25 cellular contexts compared by ENCODE assay signal in genomic region chr9:133786936-133787748, GRCh38. TPM values are rescaled to one million over a fixed set of nuclear protein-coding genes. Genes with fewer than 3 reads are reported as not detected.
DNase-seq lines count a peak whose midpoint lies in the region; ATAC-seq and TF ChIP-seq lines count a peak whose summit lies in the region.
"Had no signal": no experiment of that assay in that cellular context is flagged by ENCODE, and none has a peak within 500 bp of the region (broad histone marks: within the 10 kb centered on the region; RNA-seq: fewer than 3 reads in every experiment).

No MANE protein-coding gene starts in this region.

- peaks cover 9% of the 10 kb centered on the region; the same call in 1 of the 2 replicates for H3F3A ChIP-seq in SU-DHL-6 (ENCODE audit: insufficient read depth)

- no peak overlapping the region for H3K4me3 Mint-ChIP-seq in neural crest cell
- H3K4me3 Mint-ChIP-seq: mesothelial cell of epicardium, neural progenitor cell had no signal

- peaks cover 8% of the 10 kb centered on the region for H3K36me3 Mint-ChIP-seq in neural crest cell (ENCODE audit: low read depth)

- H3K27ac ChIP-seq in SU-DHL-6 (ENCODE audit: low read depth, low read length) (peak overlapping the region; percentile 57), hepatocyte (no peak overlapping the region)
- H3K27ac ChIP-seq: 22Rv1, foreskin keratinocyte, neural progenitor cell, SK-N-MC, thyroid gland had no signal

- peaks cover 2% of the 10 kb centered on the region for H3K4me1 Mint-ChIP-seq in neural crest cell

- TF ChIP-seq CTCF in SU-DHL-6 (IDR thresholded peaks at IDR 0.05; ENCODE audit: insufficient read depth, low read length, poor library complexity, severe bottlenecking) (no peak), neural crest cell (conservative IDR thresholded peaks at IDR 0.05) (no peak), hepatocyte (IDR thresholded peaks at IDR 0.05; ENCODE audit: poor library complexity) (no peak)

- peak; percentile 50 for TF ChIP-seq POLR2A in GM19193 (IDR thresholded peaks at IDR 0.05; ENCODE audit: extremely low read depth, insufficient read depth, insufficient read length)

- no peak overlapping the region for H3K9ac ChIP-seq in SU-DHL-6 (ENCODE audit: low read length)
- H3K9ac ChIP-seq: neural progenitor cell had no signal

- peak overlapping the region; percentile 14 for H3K4me2 ChIP-seq in SU-DHL-6 (ENCODE audit: low read depth, low read length, poor library complexity, severe bottlenecking)
- H3K4me2 ChIP-seq in hepatocyte, result no peak overlapping the region
- H3K4me2 ChIP-seq: neural progenitor cell had no signal

- H4K20me1 ChIP-seq in SU-DHL-6 (ENCODE audit: low read depth, low read length) (no peaks in the 10 kb centered on the region), hepatocyte (ENCODE audit: insufficient read depth, poor library complexity, severe bottlenecking) (no peaks in the 10 kb centered on the region)

- H3K9me3 Mint-ChIP-seq in neural crest cell, result no peaks in the 10 kb centered on the region
- H3K9me3 Mint-ChIP-seq: mesothelial cell of epicardium, neural progenitor cell had no signal

- H3K27ac Mint-ChIP-seq in neural crest cell (ENCODE audit: unreplicated experiment), result peak overlapping the region; percentile 81
- H3K27ac Mint-ChIP-seq: mesothelial cell of epicardium, neural progenitor cell had no signal

- no peaks in the 10 kb centered on the region for H3K79me2 ChIP-seq in SU-DHL-6 (ENCODE audit: insufficient read depth, low read length)
- H3K79me2 ChIP-seq in hepatocyte, result no peaks in the 10 kb centered on the region

- DNase-seq in NOMO-1 (lab: John Stamatoyannopoulos, UW; ENCODE audit: unreplicated experiment in 2 of 2) (peak; percentile 11 to 14), NOMO-1 treated with dmso at 0.1 percent for 144 hours (lab: John Stamatoyannopoulos, UW; ENCODE audit: unreplicated experiment) (no peak), neural crest cell (ENCODE audit: low read depth, low spot score) (no peak), hepatocyte (ENCODE audit: low spot score) (no peak)
- no peak for DNase-seq in central memory CD4-positive, alpha-beta T cell
- DNase-seq: activated CD4-positive, alpha-beta T cell treated with anti-CD3 and anti-CD28 coated beads for 4 hours; activated CD8-positive, alpha-beta memory T cell treated with anti-CD3 and anti-CD28 coated beads, Interleukin-2, amount 50 U/mL, for 48 hours; activated gamma-delta T cell treated with Interleukin-2 at 50 U/mL for 16 hours; DMS 273 treated with DMSO at 0.1 percent for 48 hours; foreskin keratinocyte; KBM-7; left cardiac atrium; NCI-H1105; NCI-H2107; NCI-H524; PC-3; T1000; thyroid gland had no signal

- no peaks in the 10 kb centered on the region for H3K27me3 ChIP-seq in SU-DHL-6 (ENCODE audit: low read length)
- H3K27me3 ChIP-seq in hepatocyte, result no peaks in the 10 kb centered on the region
- H3K27me3 ChIP-seq: foreskin keratinocyte, neural progenitor cell, thyroid gland had no signal

- no peak overlapping the region for H3K4me3 ChIP-seq in SU-DHL-6 (ENCODE audit: insufficient read depth, low read length, poor library complexity, severe bottlenecking)
- H3K4me3 ChIP-seq in hepatocyte, result no peak overlapping the region
- H3K4me3 ChIP-seq: neural progenitor cell, SK-N-MC, thyroid gland had no signal

- no peaks in the 10 kb centered on the region for H3K36me3 ChIP-seq in SU-DHL-6 (ENCODE audit: low read length)
- H3K36me3 ChIP-seq in hepatocyte (replicated peaks; ENCODE audit: insufficient read depth, low read depth), result no peaks in the 10 kb centered on the region
- H3K36me3 ChIP-seq: neural progenitor cell, thyroid gland had no signal

- H3K4me1 ChIP-seq in hepatocyte (ENCODE audit: insufficient read depth), result peaks cover 4% of the 10 kb centered on the region
- H3K4me1 ChIP-seq: foreskin keratinocyte, neural progenitor cell had no signal

- H3K9me3 ChIP-seq in SU-DHL-6 (ENCODE audit: insufficient read depth, low read length) (no peaks in the 10 kb centered on the region), hepatocyte (ENCODE audit: low read depth) (no peaks in the 10 kb centered on the region)
- H3K9me3 ChIP-seq: thyroid gland had no signal

- H3K27me3 Mint-ChIP-seq in neural crest cell (ENCODE audit: low read depth), result no peaks in the 10 kb centered on the region

- ATAC-seq in GM21447 (IDR thresholded peaks at IDR 0.05; ENCODE audit: unreplicated experiment), result no peak
- ATAC-seq: PC-3 had no signal

- WGBS in hepatocyte (ENCODE audit: low lambda C conversion rate, missing lambda C conversion rate), result 94% methylated on average over 14 of the region's 16 CpGs

- H2AFZ ChIP-seq in SU-DHL-6 (ENCODE audit: low read depth, low read length, severe bottlenecking), result no peak overlapping the region
- H2AFZ ChIP-seq in hepatocyte, result no peak overlapping the region
- H2AFZ ChIP-seq: neural progenitor cell had no signal

- no peaks in the 10 kb centered on the region for H3K9me2 ChIP-seq in SU-DHL-6 (replicated peaks; ENCODE audit: insufficient read depth, low read length)
- no peaks in the 10 kb centered on the region for H3K9me2 ChIP-seq in hepatocyte (replicated peaks; ENCODE audit: insufficient read depth)

RNA-seq across cellular contexts. Expression of gene SARDH, which starts 49.0 kb away (rescaled TPM):
- 4.5 and 4.6 TPM in 2 replicates for total RNA-seq in neural crest cell
- total RNA-seq in hepatocyte, result 6.7 and 9.8 TPM in 2 replicates
- polyA plus RNA-seq in hepatocyte, result 7.5 and 8.1 TPM in 2 replicates
- total RNA-seq: foreskin keratinocyte had no signal

Comparison
In these comparisons a context has a peak if more than half of its experiments do, and no peak if none do; other contexts are left out.
1. DNase-seq: peak in NOMO-1 (2 of 2); none in NOMO-1 treated with dmso at 0.1 percent for 144 hours (single experiment), neural crest cell (single experiment), hepatocyte (single experiment) and central memory CD4-positive, alpha-beta T cell (single experiment).